ENCODE assay signal across 8 cellular contexts in genomic region chr2:231671617-231672350, GRCh38. TPM values are rescaled to one million over a fixed set of nuclear protein-coding genes. Genes with fewer than 3 reads are reported as not detected.
DNase-seq lines count a peak whose midpoint lies in the region; ATAC-seq and TF ChIP-seq lines count a peak whose summit lies in the region.

No MANE protein-coding gene starts in this region.

- peak overlapping the region; percentile 88 to 97 (median 95) for H3K4me3 Mint-ChIP-seq in IgD-negative memory B cell

- DNase-seq in DMS153 (lab: John Stamatoyannopoulos, UW) (peak; percentile 74), left kidney (ENCODE audit: low read depth, low spot score) (peak; percentile 68), SKM-1 treated with dmso at 0.1 percent for 144 hours (lab: John Stamatoyannopoulos, UW; ENCODE audit: unreplicated experiment) (no peak), NCI-H1105 treated with DMSO at 0.1 percent for 48 hours (lab: John Stamatoyannopoulos, UW) (no peak), GM13977 (ENCODE audit: low spot score) (no peak)
- no peak for DNase-seq in activated CD8-positive, alpha-beta memory T cell treated with anti-CD3 and anti-CD28 coated beads, Interleukin-2, amount 50 U/mL, for 4 hours

- H3K36me3 Mint-ChIP-seq in IgD-negative memory B cell: peaks cover 2% of the 10 kb centered on the region

- ATAC-seq in GM19463 (IDR thresholded peaks at IDR 0.05; ENCODE audit: unreplicated experiment): peak; percentile 34

- H3K4me1 Mint-ChIP-seq in IgD-negative memory B cell: peaks cover 36 to 50% (median 47%) of the 10 kb centered on the region in 3 donors

- no peaks in the 10 kb centered on the region for H3K9me3 Mint-ChIP-seq in IgD-negative memory B cell

- H3K27me3 Mint-ChIP-seq in IgD-negative memory B cell: no peaks in the 10 kb centered on the region

- peak overlapping the region; percentile 98 to 99 (median 99) for H3K27ac Mint-ChIP-seq in IgD-negative memory B cell

- in situ Hi-C loops in GM13977 (cut with MboI; ENCODE audit: low pct_unique_long_range_greater_than_20kb, low sequenced_read_pairs, unreplicated experiment): no loop called here

- TF ChIP-seq CTCF in GM13977 (IDR thresholded peaks at IDR 0.05; ENCODE audit: extremely low read depth, insufficient read depth, missing control alignments): no peak

RNA-seq across cellular contexts. Expression of gene PTMA, which starts 36.5 kb away (rescaled TPM):
- polyA plus RNA-seq in IgD-negative memory B cell: 2,664 TPM

Comparison
In these comparisons a context has a peak if more than half of its experiments do, and no peak if none do; other contexts are left out.
1. DNase-seq: peak in DMS153 (single experiment) and left kidney (single experiment); none in SKM-1 treated with dmso at 0.1 percent for 144 hours (single experiment), NCI-H1105 treated with DMSO at 0.1 percent for 48 hours (single experiment), GM13977 (single experiment) and activated CD8-positive, alpha-beta memory T cell treated with anti-CD3 and anti-CD28 coated beads, Interleukin-2, amount 50 U/mL, for 4 hours (single experiment).